Comparison of ENCODE assay signal across 19 cellular contexts in the genomic region with DNA sequence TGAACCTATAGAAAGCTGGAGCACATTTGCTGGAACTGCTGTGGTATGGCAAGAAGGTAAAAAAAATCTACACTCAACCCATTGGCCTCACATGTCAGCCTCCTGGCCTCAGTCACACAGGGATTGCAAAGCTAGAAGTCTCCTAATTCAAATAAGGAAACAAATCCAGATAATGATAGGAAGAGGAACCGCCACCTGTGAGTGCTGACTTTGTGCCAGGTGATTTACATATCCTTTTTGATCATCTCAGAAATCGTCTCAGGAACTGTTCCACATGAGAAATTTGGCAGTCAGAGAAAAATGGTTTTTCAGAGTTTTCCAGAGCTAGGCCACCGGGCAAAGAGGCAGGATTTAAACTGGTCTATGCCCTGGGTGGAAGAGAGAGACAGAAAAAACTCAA. TPM values are rescaled to one million over a fixed set of nuclear protein-coding genes. Genes with fewer than 3 reads are reported as not detected.
"Had no signal": no experiment of that assay in that cellular context is flagged by ENCODE, and none has a peak within 500 bp of the region (broad histone marks: within the 10 kb centered on the region; RNA-seq: fewer than 3 reads in every experiment).

No MANE protein-coding gene starts in this region.

- H3K4me1 ChIP-seq: heart left ventricle, left ventricle myocardium inferior, sigmoid colon had no signal

- H3K27ac ChIP-seq: heart left ventricle, left ventricle myocardium inferior, ovary, sigmoid colon had no signal

- ATAC-seq: esophagus mucosa; heart left ventricle; stimulated activated naive CD8-positive, alpha-beta T cell treated with anti-CD3 and anti-CD28 coated beads, Interleukin-15, amount 100 ng/mL, for 72 hours; T-helper 17 cell had no signal

- DNase-seq: activated CD4-positive, alpha-beta T cell treated with anti-CD3 and anti-CD28 coated beads, Interleukin-2, amount 10 ng/mL, durations not matched to agents 7 days and 5 days; activated CD4-positive, CD25-positive, alpha-beta regulatory T cell; activated naive CD4-positive, alpha-beta T cell treated with anti-CD3 and anti-CD28 coated beads, Interleukin-2, amount 50 U/mL, for 16 hours; activated T-cell treated with anti-CD3 and anti-CD28 coated beads for 4 hours; endodermal cell; foreskin melanocyte; heart left ventricle; left ventricle myocardium inferior; mesendoderm; ovary; sigmoid colon; stimulated activated CD4-positive, alpha-beta T cell treated with anti-CD3 and anti-CD28 coated beads, Interleukin-4, amount 100 ng/mL, for 1 hour; stimulated activated naive CD8-positive, alpha-beta T cell treated with anti-CD3 and anti-CD28 coated beads, Interleukin-15, amount 100 ng/mL, for 72 hours; T-helper 17 cell had no signal

- H3K27me3 ChIP-seq: ovary, sigmoid colon had no signal

- H3K36me3 ChIP-seq: heart left ventricle, left ventricle myocardium inferior, ovary, sigmoid colon, thoracic aorta had no signal

- H3K4me3 ChIP-seq: heart left ventricle, left ventricle myocardium inferior, ovary, sigmoid colon, thoracic aorta had no signal

- H3K9me3 ChIP-seq: heart left ventricle, left ventricle myocardium inferior, ovary, sigmoid colon, thoracic aorta had no signal

RNA-seq across cellular contexts. Expression of a gene that starts 1.0 kb away (rescaled TPM):
- total RNA-seq: activated CD4-positive, alpha-beta T cell treated with anti-CD3 and anti-CD28 coated beads, Interleukin-2, amount 10 ng/mL, durations not matched to agents 7 days and 5 days; activated CD8-positive, alpha-beta memory T cell treated with anti-CD3 and anti-CD28 coated beads for 36 hours; dermis microvascular lymphatic vessel endothelial cell; esophagus mucosa; heart left ventricle; left ventricle myocardium inferior; ovary; sigmoid colon; T-helper 17 cell; urinary bladder had no signal

RNA-seq across cellular contexts. Expression of a gene that starts 22.8 kb away (rescaled TPM):
- total RNA-seq: activated CD4-positive, alpha-beta T cell treated with anti-CD3 and anti-CD28 coated beads, Interleukin-2, amount 10 ng/mL, durations not matched to agents 7 days and 5 days; activated CD8-positive, alpha-beta memory T cell treated with anti-CD3 and anti-CD28 coated beads for 36 hours; dermis microvascular lymphatic vessel endothelial cell; endodermal cell; esophagus mucosa; heart left ventricle; left ventricle myocardium inferior; ovary; sigmoid colon; T-helper 17 cell; thoracic aorta; urinary bladder had no signal

RNA-seq across cellular contexts. Expression of a gene that starts 33.2 kb away (rescaled TPM):
- total RNA-seq: activated CD4-positive, alpha-beta T cell treated with anti-CD3 and anti-CD28 coated beads, Interleukin-2, amount 10 ng/mL, durations not matched to agents 7 days and 5 days; activated CD8-positive, alpha-beta memory T cell treated with anti-CD3 and anti-CD28 coated beads for 36 hours; dermis microvascular lymphatic vessel endothelial cell; endodermal cell; esophagus mucosa; heart left ventricle; left ventricle myocardium inferior; ovary; sigmoid colon; T-helper 17 cell; thoracic aorta; urinary bladder had no signal
